Comparison of ENCODE assay signal across 21 cellular contexts in genomic region chr9:69170231-69170630, GRCh38.
"Had no signal": no experiment of that assay in that cellular context is flagged by ENCODE, and none has a peak within 500 bp of the region (broad histone marks: within the 10 kb centered on the region; RNA-seq: fewer than 3 reads in every experiment).

No MANE protein-coding gene starts in this region.

- FAIRE-seq: frontal cortex, islet of Langerhans had no signal

- DNase-seq: activated B cell treated with CpG ODN at 0.5 μM for 24 hours; activated CD4-positive, alpha-beta T cell treated with anti-CD3 and anti-CD28 coated beads for 48 hours; activated CD8-positive, alpha-beta T cell treated with anti-CD3 and anti-CD28 coated beads for 36 hours; activated effector memory CD4-positive, alpha-beta T cell treated with anti-CD3 and anti-CD28 coated beads, Interleukin-2, amount 50 U/mL, for 16 hours; activated T-cell treated with anti-CD3 and anti-CD28 coated beads, Interleukin-2, amount 50 U/mL, for 4 hours; body of pancreas; cortex of kidney; effector CD8-positive, alpha-beta T cell; naive thymus-derived CD4-positive, alpha-beta T cell; retina; stimulated activated CD4-positive, alpha-beta T cell treated with anti-CD3 and anti-CD28 coated beads, Interleukin-4, amount 100 ng/mL, for 4 hours; stimulated activated CD8-positive, alpha-beta memory T cell treated with anti-CD3 and anti-CD28 coated beads, Interleukin-4, amount 100 ng/mL, for 48 hours; stimulated activated naive CD4-positive, alpha-beta T cell treated with Interleukin-2 at 50 U/mL for 16 hours; substantia nigra had no signal

- H3K4me3 ChIP-seq: body of pancreas, SK-N-MC, tibial nerve had no signal

- H3K36me3 ChIP-seq: neutrophil, tibial nerve had no signal

- H3K27me3 ChIP-seq: body of pancreas, tibial nerve had no signal

- H3K27ac ChIP-seq: body of pancreas, neutrophil, SK-N-MC, tibial nerve had no signal

- H3K9me3 ChIP-seq: body of pancreas, neutrophil, tibial nerve had no signal

- ATAC-seq: activated CD8-positive, alpha-beta T cell treated with anti-CD3 and anti-CD28 coated beads for 36 hours; activated naive CD4-positive, alpha-beta T cell treated with anti-CD3 and anti-CD28 coated beads, Interleukin-2, amount 50 U/mL, for 72 hours; activated T-cell treated with anti-CD3 and anti-CD28 coated beads, Interleukin-2, amount 50 U/mL, for 4 hours; body of pancreas; left lobe of liver; naive thymus-derived CD4-positive, alpha-beta T cell had no signal
